In the genomic region with DNA sequence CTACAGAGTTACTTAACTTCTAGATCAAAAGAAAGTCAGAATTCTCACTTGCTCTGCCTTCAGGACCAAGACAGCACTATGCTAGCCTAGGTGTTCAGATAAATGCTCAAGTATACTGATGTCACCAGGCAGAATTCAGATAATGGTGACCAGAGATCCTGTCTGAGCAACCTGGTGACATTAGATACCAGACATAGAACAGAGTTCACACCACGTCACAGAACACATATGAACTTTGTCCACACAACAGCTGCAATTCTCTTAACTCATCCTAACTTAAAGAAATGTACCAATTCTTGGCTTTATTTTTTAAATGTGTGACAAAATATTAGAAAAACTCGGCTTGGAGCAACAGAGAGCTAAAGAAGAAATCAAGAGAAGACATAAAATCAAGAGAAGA, we compare ENCODE assay signal across 18 cellular contexts. TPM values are rescaled to one million over a fixed set of nuclear protein-coding genes. Genes with fewer than 3 reads are reported as not detected.
DNase-seq lines count a peak whose midpoint lies in the region; ATAC-seq and TF ChIP-seq lines count a peak whose summit lies in the region.
"Had no signal": no experiment of that assay in that cellular context is flagged by ENCODE, and none has a peak within 500 bp of the region (broad histone marks: within the 10 kb centered on the region; RNA-seq: fewer than 3 reads in every experiment).

No MANE protein-coding gene starts in this region.

- no peak for DNase-seq in T-helper 17 cell
- peak; percentile 57 for DNase-seq in hepatocyte (ENCODE audit: low spot score)
- DNase-seq in right lobe of liver, result no peak
- no peak for DNase-seq in type B pancreatic cell (ENCODE audit: extremely low spot score, unreplicated experiment)
- DNase-seq in ascending aorta (ENCODE audit: low spot score in 2 of 2), result no peak
- DNase-seq in OCI-M1 (lab: John Stamatoyannopoulos, UW), result no peak
- DNase-seq in activated naive CD4-positive, alpha-beta T cell treated with anti-CD3 and anti-CD28 coated beads, Interleukin-2, amount 50 U/mL, for 16 hours, result no peak
- DNase-seq: BE2C; CD4-positive, alpha-beta memory T cell; COR-L47; DND-41; GDM1; HCEC 1CT; HFFc6 had no signal

- 89% methylated on average over 2 of the region's 2 CpGs for WGBS in hepatocyte (ENCODE audit: low lambda C conversion rate, missing lambda C conversion rate)
- 40% methylated on average over 2 of the region's 2 CpGs for WGBS in right lobe of liver (ENCODE audit: insufficient coverage, low coverage, low lambda C conversion rate, missing lambda C conversion rate)

- H3K36me3 Mint-ChIP-seq in T-helper 17 cell (ENCODE audit: low read depth) (peaks cover 9% of the 10 kb centered on the region), type B pancreatic cell (peaks cover 12% of the 10 kb centered on the region)

- intact Hi-C loops in right lobe of liver (cut with DNase I), result no loop called here
- intact Hi-C loops in ascending aorta (cut with DNase I), result no loop called here

- no peaks in the 10 kb centered on the region for H3K9me2 ChIP-seq in hepatocyte (replicated peaks; ENCODE audit: insufficient read depth)

- no peaks in the 10 kb centered on the region for H4K20me1 ChIP-seq in hepatocyte (ENCODE audit: insufficient read depth, poor library complexity, severe bottlenecking)

- peak overlapping the region; percentile 75 for H3K27ac ChIP-seq in hepatocyte
- H3K27ac ChIP-seq in right lobe of liver, result peak overlapping the region; percentile 31 to 96 (median 75)
- no peak overlapping the region for H3K27ac ChIP-seq in ascending aorta
- H3K27ac ChIP-seq: A549, C4-2B, HL-60 had no signal

- H3K36me3 ChIP-seq in hepatocyte (replicated peaks; ENCODE audit: insufficient read depth, low read depth), result no peaks in the 10 kb centered on the region
- H3K36me3 ChIP-seq in right lobe of liver, result peaks cover 0 to 3% (median 0%) of the 10 kb centered on the region in 4 donors
- H3K36me3 ChIP-seq in ascending aorta, result no peaks in the 10 kb centered on the region
- H3K36me3 ChIP-seq: BE2C had no signal

- no peak overlapping the region for H3K4me3 ChIP-seq in hepatocyte
- no peak overlapping the region for H3K4me3 ChIP-seq in right lobe of liver
- no peak overlapping the region for H3K4me3 ChIP-seq in ascending aorta
- H3K4me3 ChIP-seq: A549 had no signal

- TF ChIP-seq CTCF in hepatocyte (IDR thresholded peaks at IDR 0.05; ENCODE audit: poor library complexity), result no peak
- TF ChIP-seq CTCF in right lobe of liver (IDR thresholded peaks at IDR 0.05), result no peak
- no peak for TF ChIP-seq CTCF in type B pancreatic cell (conservative IDR thresholded peaks at IDR 0.05)
- TF ChIP-seq CTCF in ascending aorta (IDR thresholded peaks at IDR 0.05), result no peak

- no peaks in the 10 kb centered on the region for H3K79me2 ChIP-seq in hepatocyte

- H3K9me3 ChIP-seq in T-helper 17 cell (ENCODE audit: control insufficient read depth, low read length, poor library complexity, severe bottlenecking), result peaks cover 2% of the 10 kb centered on the region
- H3K9me3 ChIP-seq in hepatocyte (ENCODE audit: low read depth), result no peaks in the 10 kb centered on the region
- H3K9me3 ChIP-seq in right lobe of liver, result no peaks in the 10 kb centered on the region
- H3K9me3 ChIP-seq in ascending aorta, result no peaks in the 10 kb centered on the region
- H3K9me3 ChIP-seq: A549, BE2C had no signal

- H3K4me3 Mint-ChIP-seq in T-helper 17 cell (no peak overlapping the region), type B pancreatic cell (no peak overlapping the region)
- H3K4me3 Mint-ChIP-seq: CD4-positive, alpha-beta memory T cell; HFFc6; IgD-negative memory B cell had no signal

- no peaks in the 10 kb centered on the region for H3K27me3 ChIP-seq in hepatocyte
- H3K27me3 ChIP-seq in right lobe of liver, result no peaks in the 10 kb centered on the region
- no peaks in the 10 kb centered on the region for H3K27me3 ChIP-seq in ascending aorta
- H3K27me3 ChIP-seq: BE2C had no signal

- ATAC-seq in T-helper 17 cell, result no peak
- ATAC-seq in right lobe of liver, result peak; percentile 52 to 65 (median 62)
- ATAC-seq: A549 had no signal

- H3K27ac Mint-ChIP-seq in T-helper 17 cell, result peak overlapping the region; percentile 72
- H3K27ac Mint-ChIP-seq in type B pancreatic cell, result peak overlapping the region; percentile 57
- H3K27ac Mint-ChIP-seq: HFFc6, IgD-negative memory B cell had no signal

- H2AFZ ChIP-seq in hepatocyte, result no peak overlapping the region

- no peak for TF ChIP-seq POLR2A in right lobe of liver (IDR thresholded peaks at IDR 0.05)

- H3K27me3 Mint-ChIP-seq in T-helper 17 cell (no peaks in the 10 kb centered on the region), type B pancreatic cell (no peaks in the 10 kb centered on the region)
- H3K27me3 Mint-ChIP-seq: CD4-positive, alpha-beta memory T cell; IgD-negative memory B cell had no signal

- H3K4me1 Mint-ChIP-seq in T-helper 17 cell, result peaks cover 2% of the 10 kb centered on the region
- H3K4me1 Mint-ChIP-seq in type B pancreatic cell (ENCODE audit: unreplicated experiment), result peaks cover 4% of the 10 kb centered on the region

- H3K9me3 Mint-ChIP-seq in type B pancreatic cell, result no peaks in the 10 kb centered on the region
- H3K9me3 Mint-ChIP-seq: HFFc6, IgD-negative memory B cell had no signal

- H3K4me2 ChIP-seq in hepatocyte, result no peak overlapping the region
- H3K4me2 ChIP-seq: A549 had no signal

- H3K4me1 ChIP-seq in hepatocyte (ENCODE audit: insufficient read depth) (no peaks in the 10 kb centered on the region), right lobe of liver (peaks cover 0 to 51% (median 21%) of the 10 kb centered on the region in 4 donors), ascending aorta (peaks cover 0 to 10% of the 10 kb centered on the region in 2 donors)
- H3K4me1 ChIP-seq: A549, BE2C had no signal

RNA-seq across cellular contexts. Expression of a gene that starts 58.1 kb away (rescaled TPM):
- total RNA-seq in T-helper 17 cell (10 to 100 TPM; 42.5 to 46.0 TPM), hepatocyte (29.9 and 32.2 TPM in 2 replicates), right lobe of liver (10 to 100 TPM; 41.5 to 93.6 (median 58.1) TPM), type B pancreatic cell (ENCODE audit: low replicate concordance) (18.2 and 29.6 TPM in 2 replicates), ascending aorta (3.2 TPM)
- 11.1 and 19.3 TPM in 2 replicates for polyA plus RNA-seq in hepatocyte

Comparison
In these comparisons a context has a peak if more than half of its experiments do, and no peak if none do; other contexts are left out.
1. H3K27ac ChIP-seq: peak in hepatocyte (single experiment) and right lobe of liver (3 of 3); none in ascending aorta (0 of 2).